9 cellular contexts compared by ENCODE assay signal in the genomic region with DNA sequence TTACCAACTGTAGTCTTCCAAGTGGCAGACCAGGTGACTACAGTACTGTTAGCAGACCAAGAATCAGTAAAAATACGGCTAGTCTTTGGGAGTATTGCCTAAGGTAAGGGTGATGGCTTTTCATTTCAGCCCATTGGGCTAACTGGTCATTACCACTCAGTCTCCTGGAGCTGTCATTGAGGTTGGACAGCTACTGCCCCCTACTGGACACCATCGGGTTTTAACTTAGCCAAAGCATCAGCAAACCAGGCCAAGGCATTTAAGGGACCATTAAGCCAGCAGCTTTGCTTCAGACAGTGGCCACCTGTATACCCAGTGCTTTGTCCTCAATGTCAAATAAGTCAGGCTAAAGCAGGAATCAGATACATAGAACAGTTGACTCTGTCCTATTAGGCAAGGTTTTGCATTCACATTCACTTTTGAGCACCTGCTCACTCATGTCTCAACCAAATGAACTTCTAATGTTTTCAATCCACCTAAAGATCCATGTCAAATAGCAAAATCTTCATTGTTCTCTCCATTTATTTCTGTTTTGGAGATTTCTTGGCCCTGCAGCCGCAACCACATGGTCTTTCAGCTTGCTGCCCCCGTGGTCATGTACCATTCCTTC.
DNase-seq lines count a peak whose midpoint lies in the region; ATAC-seq and TF ChIP-seq lines count a peak whose summit lies in the region.
"Had no signal": no experiment of that assay in that cellular context is flagged by ENCODE, and none has a peak within 500 bp of the region (broad histone marks: within the 10 kb centered on the region; RNA-seq: fewer than 3 reads in every experiment).

No MANE protein-coding gene starts in this region.

- TF ChIP-seq CTCF in dorsolateral prefrontal cortex (IDR thresholded peaks at IDR 0.05 in 54 of 56, conservative IDR thresholded peaks at IDR 0.05 in 2 of 56; ENCODE audit: low read depth in 1 of 56, partially characterized antibody in 56 of 56), result peak; percentile 41 to 74 (median 61)

- H3K9me3 Mint-ChIP-seq in CD8-positive, alpha-beta memory T cell, result no peaks in the 10 kb centered on the region

- H3K27ac ChIP-seq in CD8-positive, alpha-beta memory T cell (ENCODE audit: low read depth, low read length), result no peak overlapping the region
- no peak overlapping the region for H3K27ac ChIP-seq in dorsolateral prefrontal cortex
- H3K27ac ChIP-seq: SJSA1 had no signal

- intact Hi-C loops in dorsolateral prefrontal cortex (cut with DNase I), result loop anchor here (5.0 to 10.0 kb wide), 4 partner anchors 184 to 1031 kb away; no protein-coding TSS in a partner anchor

- H3K4me3 Mint-ChIP-seq in CD8-positive, alpha-beta memory T cell, result no peak overlapping the region

- in situ Hi-C loops in KBM-7 (cut with MboI; ENCODE audit: low pct_unique_long_range_greater_than_20kb, low sequenced_read_pairs), result loop anchor here (25.0 kb wide), 1 partner anchor 179 kb away; no protein-coding TSS in a partner anchor

- no peak overlapping the region for H3K4me3 ChIP-seq in CD8-positive, alpha-beta memory T cell (ENCODE audit: low read length)
- no peak overlapping the region for H3K4me3 ChIP-seq in dorsolateral prefrontal cortex
- H3K4me3 ChIP-seq: SJSA1 had no signal

- H3K36me3 ChIP-seq in CD8-positive, alpha-beta memory T cell (ENCODE audit: insufficient read depth, low read length), result no peaks in the 10 kb centered on the region
- H3K36me3 ChIP-seq: SJSA1 had no signal

- H3K36me3 Mint-ChIP-seq in CD8-positive, alpha-beta memory T cell, result peaks cover 0 to 3% (median 2%) of the 10 kb centered on the region in 3 donors

- H3K4me1 ChIP-seq in CD8-positive, alpha-beta memory T cell (ENCODE audit: insufficient read depth, low read length), result no peaks in the 10 kb centered on the region

- no peaks in the 10 kb centered on the region for H3K4me1 Mint-ChIP-seq in CD8-positive, alpha-beta memory T cell

- CTCF ChIA-PET in CD8-positive, alpha-beta memory T cell (lab: Charles Lee), result interaction anchor here (1.4 to 2.1 kb wide), 2 partner anchors 13 to 53 kb away, joined by 3 to 6 read pairs; no protein-coding TSS in a partner anchor

- H3K27me3 ChIP-seq in CD8-positive, alpha-beta memory T cell (ENCODE audit: insufficient read depth, low read length, poor library complexity, severe bottlenecking), result no peaks in the 10 kb centered on the region
- H3K27me3 ChIP-seq in dorsolateral prefrontal cortex, result no peaks in the 10 kb centered on the region
- H3K27me3 ChIP-seq: SJSA1 had no signal

- H3K9me3 ChIP-seq in CD8-positive, alpha-beta memory T cell (ENCODE audit: low read length), result no peaks in the 10 kb centered on the region
- H3K9me3 ChIP-seq: SJSA1 had no signal

- peak overlapping the region in 3 of 8 donors; percentile 17 to 63 (median 37) for H3K27ac Mint-ChIP-seq in CD8-positive, alpha-beta memory T cell

- ATAC-seq in GM19452 (IDR thresholded peaks at IDR 0.05; ENCODE audit: unreplicated experiment), result peak; percentile 58

- DNase-seq in CD8-positive, alpha-beta memory T cell, result peak; percentile 25 to 66 (median 39)
- DNase-seq in KBM-7 (peak; percentile 69), dorsolateral prefrontal cortex (peak in 3 of 10 donors; percentile 40 to 60 (median 49)), medulla oblongata (ENCODE audit: extremely low spot score) (peak; percentile 72), cerebellum (ENCODE audit: low spot score) (no peak)
- peak; percentile 34 for DNase-seq in activated CD4-positive, alpha-beta T cell treated with anti-CD3 and anti-CD28 coated beads for 1 hour
- DNase-seq in stimulated activated CD8-positive, alpha-beta memory T cell treated with anti-CD3 and anti-CD28 coated beads, Interleukin-4, amount 100 ng/mL, for 4 hours (ENCODE audit: low read depth in 2 of 2, low spot score in 1 of 2), result peak; percentile 12 to 31

- H3K27me3 Mint-ChIP-seq in CD8-positive, alpha-beta memory T cell, result peaks cover 0 to 1% of the 10 kb centered on the region in 2 donors

- POLR2A ChIA-PET in CD8-positive, alpha-beta memory T cell (lab: Charles Lee), result no interaction called here
